16 cellular contexts compared by ENCODE assay signal in genomic region chr10:11858093-11858492, GRCh38. TPM values are rescaled to one million over a fixed set of nuclear protein-coding genes. Genes with fewer than 3 reads are reported as not detected.
A peak's percentile ranks its signal among the peaks of the same experiment; 100 is the strongest.
DNase-seq lines count a peak whose midpoint lies in the region; ATAC-seq and TF ChIP-seq lines count a peak whose summit lies in the region.
"Had no signal": no experiment of that assay in that cellular context is flagged by ENCODE, and none has a peak within 500 bp of the region (broad histone marks: within the 10 kb centered on the region; RNA-seq: fewer than 3 reads in every experiment).

No MANE protein-coding gene starts in this region.

- H3K9me3 ChIP-seq in HEK293 (ENCODE audit: control insufficient read depth, insufficient read depth, low read depth, low read length), result no peaks in the 10 kb centered on the region
- H3K9me3 ChIP-seq: BE2C had no signal

- H3K27ac ChIP-seq in HEK293 (ENCODE audit: extremely low read depth, low read depth, low read length), result no peak overlapping the region

- H3K9me3 Mint-ChIP-seq in activated CD4-positive, alpha-beta memory T cell treated with anti-CD3 and anti-CD28 coated beads, Interleukin-2, amount 10 ng/mL, durations not matched to agents 7 days and 5 days, result no peaks in the 10 kb centered on the region
- H3K9me3 Mint-ChIP-seq: CD8-positive, alpha-beta memory T cell; GM23338 had no signal

- no peaks in the 10 kb centered on the region for H3K36me3 Mint-ChIP-seq in activated CD4-positive, alpha-beta memory T cell treated with anti-CD3 and anti-CD28 coated beads, Interleukin-2, amount 10 ng/mL, durations not matched to agents 7 days and 5 days (ENCODE audit: low read depth)
- H3K36me3 Mint-ChIP-seq: CD4-positive, CD25-positive, alpha-beta regulatory T cell had no signal

- H3K4me3 Mint-ChIP-seq in activated CD4-positive, alpha-beta memory T cell treated with anti-CD3 and anti-CD28 coated beads, Interleukin-2, amount 10 ng/mL, durations not matched to agents 7 days and 5 days, result no peak overlapping the region
- H3K4me3 Mint-ChIP-seq: CD4-positive, CD25-positive, alpha-beta regulatory T cell; CD8-positive, alpha-beta memory T cell; GM23338 had no signal

- DNase-seq in epidermal melanocyte (ENCODE audit: insufficient read length, low spot score) (peak; percentile 0), sciatic nerve (ENCODE audit: low spot score) (peak; percentile 18), COLO829 (ENCODE audit: low spot score) (no peak), Right ventricle myocardium superior (no peak)
- DNase-seq in activated CD4-positive, alpha-beta memory T cell treated with anti-CD3 and anti-CD28 coated beads, Interleukin-2, amount 10 ng/mL, durations not matched to agents 7 days and 5 days, result no peak
- DNase-seq: ACHN; BE2C; C1 segment of cervical spinal cord; CD4-positive, CD25-positive, alpha-beta regulatory T cell; DMS153; DMS79; GDM1 had no signal

- no peaks in the 10 kb centered on the region for H3K4me1 ChIP-seq in HEK293 (ENCODE audit: control insufficient read depth, insufficient read depth, low read length)
- H3K4me1 ChIP-seq: BE2C had no signal

- CTCF ChIA-PET in HEK293 (lab: Yijun Ruan, JAX), result no interaction called here
- CTCF ChIA-PET in activated CD4-positive, alpha-beta memory T cell treated with anti-CD3 and anti-CD28 coated beads, Interleukin-2, amount 10 ng/mL, durations not matched to agents 7 days and 5 days (lab: Charles Lee), result no interaction called here

- POLR2A ChIA-PET in HEK293 (lab: Yijun Ruan, JAX), result no interaction called here
- POLR2A ChIA-PET in activated CD4-positive, alpha-beta memory T cell treated with anti-CD3 and anti-CD28 coated beads, Interleukin-2, amount 10 ng/mL, durations not matched to agents 7 days and 5 days (lab: Charles Lee), result no interaction called here

- intact Hi-C loops in sciatic nerve (cut with DNase I), result no loop called here
- intact Hi-C loops in Right ventricle myocardium superior (cut with DNase I), result no loop called here

- TF ChIP-seq CTCF in HEK293 (tag by site-specific recombination; IDR thresholded peaks at IDR 0.05), result no peak

- peaks cover 37% of the 10 kb centered on the region for H3K27me3 Mint-ChIP-seq in activated CD4-positive, alpha-beta memory T cell treated with anti-CD3 and anti-CD28 coated beads, Interleukin-2, amount 10 ng/mL, durations not matched to agents 7 days and 5 days

- no peak for ATAC-seq in sciatic nerve
- ATAC-seq in Right ventricle myocardium superior (ENCODE audit: poor library complexity), result no peak
- ATAC-seq: GM23338, HCT116 had no signal

- no peak overlapping the region for H3K27ac Mint-ChIP-seq in activated CD4-positive, alpha-beta memory T cell treated with anti-CD3 and anti-CD28 coated beads, Interleukin-2, amount 10 ng/mL, durations not matched to agents 7 days and 5 days
- H3K27ac Mint-ChIP-seq: CD8-positive, alpha-beta memory T cell; GM23338 had no signal

- H3K36me3 ChIP-seq in HEK293 (ENCODE audit: control insufficient read depth in 2 of 2, insufficient read depth in 1 of 2, low read length in 2 of 2), result peaks cover 0 to 37% of the 10 kb centered on the region in 2 experiments; a peak in 2 of 3 replicates
- H3K36me3 ChIP-seq: BE2C had no signal

- H3K4me3 ChIP-seq in HEK293 (ENCODE audit: low read depth, low read length), result no peak overlapping the region
- H3K4me3 ChIP-seq: GM23338 had no signal

- H3K4me1 Mint-ChIP-seq in activated CD4-positive, alpha-beta memory T cell treated with anti-CD3 and anti-CD28 coated beads, Interleukin-2, amount 10 ng/mL, durations not matched to agents 7 days and 5 days, result peaks cover 9% of the 10 kb centered on the region

TF ChIP-seq in HEK293, 187 proteins besides CTCF, POLR2A, EP300 and RAD21:
- TF ChIP-seq SCRT2 (tag by site-specific recombination; IDR thresholded peaks at IDR 0.05) (peak; percentile 51; the same call in 1 of the 2 replicates), SCRT1 (tag by site-specific recombination; IDR thresholded peaks at IDR 0.05; ENCODE audit: borderline replicate concordance) (no peak)

RNA-seq across cellular contexts. Expression of gene PROSER2, which starts 34.9 kb away (rescaled TPM):
- 23.7 TPM for total RNA-seq in sciatic nerve
- total RNA-seq in activated CD4-positive, alpha-beta memory T cell treated with anti-CD3 and anti-CD28 coated beads, Interleukin-2, amount 10 ng/mL, durations not matched to agents 7 days and 5 days, result under 1 TPM; 0.28 to 0.30 TPM
- total RNA-seq in Right ventricle myocardium superior, result 0.97 TPM

Comparison
In these comparisons a context has a peak if more than half of its experiments do, and no peak if none do; other contexts are left out.
1. DNase-seq: peak in epidermal melanocyte (single experiment) and sciatic nerve (single experiment); none in activated CD4-positive, alpha-beta memory T cell treated with anti-CD3 and anti-CD28 coated beads, Interleukin-2, amount 10 ng/mL, durations not matched to agents 7 days and 5 days (single experiment), COLO829 (single experiment) and Right ventricle myocardium superior (single experiment).
2. RNA of gene PROSER2, which starts 34.9 kb away (total RNA-seq): 23.7 TPM in sciatic nerve (single experiment); 0.97 TPM in Right ventricle myocardium superior (single experiment) and 0.28 to 0.30 TPM in activated CD4-positive, alpha-beta memory T cell treated with anti-CD3 and anti-CD28 coated beads, Interleukin-2, amount 10 ng/mL, durations not matched to agents 7 days and 5 days; every median in the first group is over 10 times any median in the second.